Comparison of ENCODE assay signal across 19 cellular contexts in the genomic region with DNA sequence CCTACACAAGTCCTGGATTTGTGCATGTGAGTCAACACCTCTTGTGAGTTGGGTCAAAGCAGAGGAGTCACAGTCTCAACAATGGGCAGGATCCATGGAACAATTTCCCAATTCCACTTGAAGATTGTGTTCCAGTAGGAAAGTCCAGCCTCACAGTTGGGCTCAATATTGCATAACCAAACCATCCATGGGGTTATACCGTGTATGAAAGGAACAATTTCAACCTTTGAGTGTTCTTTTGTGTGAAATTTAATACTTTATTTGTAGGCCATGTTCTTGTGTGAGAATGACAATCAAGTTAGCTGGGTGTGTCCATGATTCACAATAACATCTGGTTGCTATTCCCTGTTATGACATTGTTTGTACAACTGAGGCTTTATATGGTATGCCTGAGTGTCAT.
DNase-seq lines count a peak whose midpoint lies in the region; ATAC-seq and TF ChIP-seq lines count a peak whose summit lies in the region.
"Had no signal": no experiment of that assay in that cellular context is flagged by ENCODE, and none has a peak within 500 bp of the region (broad histone marks: within the 10 kb centered on the region; RNA-seq: fewer than 3 reads in every experiment).

No MANE protein-coding gene starts in this region.

- H3K36me3 ChIP-seq in uterus (no peaks in the 10 kb centered on the region), GM23338 (ENCODE audit: insufficient read depth) (no peaks in the 10 kb centered on the region), H7 (replicated peaks; ENCODE audit: control insufficient read depth, insufficient read depth, low read length) (no peaks in the 10 kb centered on the region)
- H3K36me3 ChIP-seq: BLaER1 had no signal

- H3K4me1 ChIP-seq in uterus = no peaks in the 10 kb centered on the region
- H3K4me1 ChIP-seq in GM23338 (ENCODE audit: insufficient read depth) = no peaks in the 10 kb centered on the region
- H3K4me1 ChIP-seq: BLaER1, Caco-2 had no signal

- H3K27ac ChIP-seq in uterus = no peak overlapping the region
- H3K27ac ChIP-seq in GM23338 (ENCODE audit: low read depth) = no peak overlapping the region
- H3K27ac ChIP-seq: BLaER1, C4-2B had no signal

- H3K9me3 Mint-ChIP-seq in activated T-cell treated with anti-CD3 and anti-CD28 coated beads, Interleukin-2, amount 50 U/mL, for 4 hours = no peaks in the 10 kb centered on the region
- H3K9me3 Mint-ChIP-seq in GM23338 = peaks cover 12% of the 10 kb centered on the region
- H3K9me3 Mint-ChIP-seq: CD4-positive, CD25-positive, alpha-beta regulatory T cell; CD8-positive, alpha-beta T cell had no signal

- DNase-seq in LHCN-M2 (ENCODE audit: low read depth) (peak; percentile 0), epithelial cell of esophagus (ENCODE audit: low read depth) (peak; percentile 58), fibroblast of pulmonary artery (ENCODE audit: low read depth) (peak; percentile 20), uterus (no peak), GM23338 (ENCODE audit: low spot score) (no peak), H7 (no peak)
- no peak for DNase-seq in activated T-cell treated with anti-CD3 and anti-CD28 coated beads, Interleukin-2, amount 50 U/mL, for 4 hours
- DNase-seq: Caco-2; CD4-positive, CD25-positive, alpha-beta regulatory T cell; CD8-positive, alpha-beta T cell; DMS153; DND-41; GDM1; GOT3; HCEC 1CT had no signal

- H3K27me3 ChIP-seq in uterus (no peaks in the 10 kb centered on the region), GM23338 (ENCODE audit: insufficient read depth) (no peaks in the 10 kb centered on the region), H7 (ENCODE audit: control insufficient read depth, insufficient read depth, low read length) (no peaks in the 10 kb centered on the region)
- H3K27me3 ChIP-seq: BLaER1 had no signal

- TF ChIP-seq POLR2A in uterus (IDR thresholded peaks at IDR 0.05) = no peak

- ATAC-seq in activated T-cell treated with anti-CD3 and anti-CD28 coated beads, Interleukin-2, amount 50 U/mL, for 4 hours = no peak
- ATAC-seq in GM23338 = no peak
- ATAC-seq: CD8-positive, alpha-beta T cell; GM12878 had no signal

- no peaks in the 10 kb centered on the region for H3F3A ChIP-seq in GM23338 (replicated peaks; ENCODE audit: low read depth)

- intact Hi-C loops in uterus (cut with DNase I; ENCODE audit: low total_unique reads) = no loop called here

- no peak overlapping the region for H3K4me3 Mint-ChIP-seq in activated T-cell treated with anti-CD3 and anti-CD28 coated beads, Interleukin-2, amount 50 U/mL, for 4 hours
- no peak overlapping the region for H3K4me3 Mint-ChIP-seq in GM23338
- H3K4me3 Mint-ChIP-seq: B cell; CD4-positive, CD25-positive, alpha-beta regulatory T cell; CD8-positive, alpha-beta T cell had no signal

- no peaks in the 10 kb centered on the region for H3K4me1 Mint-ChIP-seq in activated T-cell treated with anti-CD3 and anti-CD28 coated beads, Interleukin-2, amount 50 U/mL, for 4 hours (ENCODE audit: low read depth)
- H3K4me1 Mint-ChIP-seq in GM23338 = no peaks in the 10 kb centered on the region
- H3K4me1 Mint-ChIP-seq: B cell; CD4-positive, CD25-positive, alpha-beta regulatory T cell had no signal

- H3K4me3 ChIP-seq in epithelial cell of esophagus (ENCODE audit: low read length) (no peak overlapping the region), fibroblast of pulmonary artery (replicated peaks; ENCODE audit: low read depth, low read length) (no peak overlapping the region), uterus (no peak overlapping the region), GM23338 (no peak overlapping the region), H7 (ENCODE audit: insufficient read depth, low read depth, low read length) (no peak overlapping the region)
- H3K4me3 ChIP-seq: BLaER1, GM12878 had no signal

- no peak overlapping the region for H3K4me2 ChIP-seq in GM23338
- H3K4me2 ChIP-seq: BLaER1 had no signal

- no peaks in the 10 kb centered on the region for H3K36me3 Mint-ChIP-seq in activated T-cell treated with anti-CD3 and anti-CD28 coated beads, Interleukin-2, amount 50 U/mL, for 4 hours (ENCODE audit: insufficient read depth)
- H3K36me3 Mint-ChIP-seq in GM23338 (ENCODE audit: low read depth) = no peaks in the 10 kb centered on the region
- H3K36me3 Mint-ChIP-seq: CD4-positive, CD25-positive, alpha-beta regulatory T cell; CD8-positive, alpha-beta T cell had no signal

- no peaks in the 10 kb centered on the region for H3K9me3 ChIP-seq in uterus
- H3K9me3 ChIP-seq: BLaER1, Caco-2 had no signal

- H3K27ac Mint-ChIP-seq in GM23338 = no peak overlapping the region
- H3K27ac Mint-ChIP-seq: B cell; CD4-positive, CD25-positive, alpha-beta regulatory T cell; CD8-positive, alpha-beta T cell had no signal

- no peaks in the 10 kb centered on the region for H3K79me2 ChIP-seq in GM23338 (replicated peaks; ENCODE audit: insufficient read depth)

- H3K9me2 ChIP-seq in GM23338 (ENCODE audit: insufficient read depth) = no peaks in the 10 kb centered on the region

- H3K27me3 Mint-ChIP-seq in activated T-cell treated with anti-CD3 and anti-CD28 coated beads, Interleukin-2, amount 50 U/mL, for 4 hours (ENCODE audit: low read depth) = no peaks in the 10 kb centered on the region
- H3K27me3 Mint-ChIP-seq in GM23338 (ENCODE audit: insufficient read depth, low read depth, poor library complexity) = no peaks in the 10 kb centered on the region
- H3K27me3 Mint-ChIP-seq: B cell; CD4-positive, CD25-positive, alpha-beta regulatory T cell had no signal

- TF ChIP-seq CTCF in epithelial cell of esophagus (IDR thresholded peaks at IDR 0.05; ENCODE audit: insufficient read depth, low read depth, low read length, missing control alignments) (no peak), fibroblast of pulmonary artery (IDR thresholded peaks at IDR 0.05; ENCODE audit: low read length, missing control alignments) (no peak), uterus (IDR thresholded peaks at IDR 0.05) (no peak), GM23338 (conservative IDR thresholded peaks at IDR 0.05; ENCODE audit: low read depth in 2 of 2) (no peak)

- no peaks in the 10 kb centered on the region for H4K20me1 ChIP-seq in GM23338 (replicated peaks; ENCODE audit: insufficient read depth)
- H4K20me1 ChIP-seq: BLaER1 had no signal

- H2AFZ ChIP-seq in GM23338 = no peak overlapping the region

TF ChIP-seq in GM23338, 12 proteins besides CTCF, POLR2A, EP300 and RAD21:
- TF ChIP-seq STAT1 (IDR thresholded peaks at IDR 0.05; ENCODE audit: unreplicated experiment) (no peak), NANOG (IDR thresholded peaks at IDR 0.05; ENCODE audit: borderline replicate concordance) (no peak), JUNB (IDR thresholded peaks at IDR 0.05; ENCODE audit: unreplicated experiment) (no peak)
- TF ChIP-seq, protein P1, sequence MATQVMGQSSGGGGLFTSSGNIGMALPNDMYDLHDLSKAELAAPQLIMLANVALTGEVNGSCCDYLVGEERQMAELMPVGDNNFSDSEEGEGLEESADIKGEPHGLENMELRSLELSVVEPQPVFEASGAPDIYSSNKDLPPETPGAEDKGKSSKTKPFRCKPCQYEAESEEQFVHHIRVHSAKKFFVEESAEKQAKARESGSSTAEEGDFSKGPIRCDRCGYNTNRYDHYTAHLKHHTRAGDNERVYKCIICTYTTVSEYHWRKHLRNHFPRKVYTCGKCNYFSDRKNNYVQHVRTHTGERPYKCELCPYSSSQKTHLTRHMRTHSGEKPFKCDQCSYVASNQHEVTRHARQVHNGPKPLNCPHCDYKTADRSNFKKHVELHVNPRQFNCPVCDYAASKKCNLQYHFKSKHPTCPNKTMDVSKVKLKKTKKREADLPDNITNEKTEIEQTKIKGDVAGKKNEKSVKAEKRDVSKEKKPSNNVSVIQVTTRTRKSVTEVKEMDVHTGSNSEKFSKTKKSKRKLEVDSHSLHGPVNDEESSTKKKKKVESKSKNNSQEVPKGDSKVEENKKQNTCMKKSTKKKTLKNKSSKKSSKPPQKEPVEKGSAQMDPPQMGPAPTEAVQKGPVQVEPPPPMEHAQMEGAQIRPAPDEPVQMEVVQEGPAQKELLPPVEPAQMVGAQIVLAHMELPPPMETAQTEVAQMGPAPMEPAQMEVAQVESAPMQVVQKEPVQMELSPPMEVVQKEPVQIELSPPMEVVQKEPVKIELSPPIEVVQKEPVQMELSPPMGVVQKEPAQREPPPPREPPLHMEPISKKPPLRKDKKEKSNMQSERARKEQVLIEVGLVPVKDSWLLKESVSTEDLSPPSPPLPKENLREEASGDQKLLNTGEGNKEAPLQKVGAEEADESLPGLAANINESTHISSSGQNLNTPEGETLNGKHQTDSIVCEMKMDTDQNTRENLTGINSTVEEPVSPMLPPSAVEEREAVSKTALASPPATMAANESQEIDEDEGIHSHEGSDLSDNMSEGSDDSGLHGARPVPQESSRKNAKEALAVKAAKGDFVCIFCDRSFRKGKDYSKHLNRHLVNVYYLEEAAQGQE (IDR thresholded peaks at IDR 0.05; ENCODE audit: unreplicated experiment) = no peak
TF ChIP-seq in GM23338: peak in this region for 0.

Comparison
In these comparisons a context has a peak if more than half of its experiments do, and no peak if none do; other contexts are left out.
1. DNase-seq: peak in LHCN-M2 (single experiment), epithelial cell of esophagus (single experiment) and fibroblast of pulmonary artery (single experiment); none in uterus (0 of 2), activated T-cell treated with anti-CD3 and anti-CD28 coated beads, Interleukin-2, amount 50 U/mL, for 4 hours (single experiment), GM23338 (single experiment) and H7 (single experiment).